ENCODE assay signal across 33 cellular contexts in genomic region chr11:71133946-71134345, GRCh38.
"Had no signal": no experiment of that assay in that cellular context is flagged by ENCODE, and none has a peak within 500 bp of the region (broad histone marks: within the 10 kb centered on the region; RNA-seq: fewer than 3 reads in every experiment).

No MANE protein-coding gene starts in this region.

- H3K27me3 ChIP-seq: ascending aorta, cardiac muscle cell had no signal

- H3K27ac ChIP-seq: ascending aorta, cardiac muscle cell, VCaP had no signal

- H3K4me3 ChIP-seq: ascending aorta, cardiac muscle cell had no signal

- H3K36me3 ChIP-seq: ascending aorta, cardiac muscle cell had no signal

- ATAC-seq: activated CD8-positive, alpha-beta T cell treated with anti-CD3 and anti-CD28 coated beads for 36 hours; activated naive CD8-positive, alpha-beta T cell treated with anti-CD3 and anti-CD28 coated beads, Interleukin-2, amount 50 U/mL, for 24 hours; activated T-cell treated with anti-CD3 and anti-CD28 coated beads, Interleukin-2, amount 50 U/mL, for 4 hours; activated T-cell treated with anti-CD3 and anti-CD28 coated beads, Interleukin-2, amount 50 U/mL, for 72 hours; activated T-helper 17 cell treated with anti-CD3 and anti-CD28 coated beads, Interleukin-2, amount 50 U/mL, for 72 hours; T-cell; T-helper 17 cell had no signal

- H3K9me3 ChIP-seq: ascending aorta had no signal

- FAIRE-seq: bronchial epithelial cell, TTC549 had no signal

- DNase-seq: activated B cell treated with CpG ODN at 0.5 μM for 24 hours; activated CD4-positive, alpha-beta memory T cell treated with anti-CD3 and anti-CD28 coated beads for 36 hours; activated CD4-positive, alpha-beta T cell treated with anti-CD3 and anti-CD28 coated beads for 4 hours; activated CD4-positive, alpha-beta T cell treated with anti-CD3 and anti-CD28 coated beads, Interleukin-2, amount 10 ng/mL, durations not matched to agents 24 days and 14 days; activated CD4-positive, alpha-beta T cell treated with anti-CD3 and anti-CD28 coated beads, Interleukin-2, amount 50 U/mL, for 1 hour; activated CD4-positive, alpha-beta T cell treated with anti-CD3 and anti-CD28 coated beads, Interleukin-2, amount 50 U/mL, for 4 hours; activated CD4-positive, CD25-positive, alpha-beta regulatory T cell treated with anti-CD3 and anti-CD28 coated beads, Interleukin-2, amount 50 U/mL, for 72 hours; activated CD8-positive, alpha-beta memory T cell treated with anti-CD3 and anti-CD28 coated beads, Interleukin-2, amount 50 U/mL, for 4 hours; activated CD8-positive, alpha-beta T cell treated with anti-CD3 and anti-CD28 coated beads for 36 hours; activated effector memory CD4-positive, alpha-beta T cell treated with anti-CD3 and anti-CD28 coated beads, Interleukin-2, amount 50 U/mL, for 16 hours; activated gamma-delta T cell treated with Interleukin-2 at 50 U/mL for 16 hours; activated naive CD4-positive, alpha-beta T cell; activated naive CD4-positive, alpha-beta T cell treated with anti-CD3 and anti-CD28 coated beads for 36 hours; activated naive CD4-positive, alpha-beta T cell treated with anti-CD3 and anti-CD28 coated beads, Interleukin-2, amount 50 U/mL, for 16 hours; activated naive CD8-positive, alpha-beta T cell treated with anti-CD3 and anti-CD28 coated beads, Interleukin-2, amount 10 ng/mL, durations not matched to agents 7 days and 5 days; activated naive CD8-positive, alpha-beta T cell treated with anti-CD3 and anti-CD28 coated beads, Interleukin-2, amount 50 U/mL, for 24 hours; activated T-cell treated with anti-CD3 and anti-CD28 coated beads for 4 hours; activated T-cell treated with anti-CD3 and anti-CD28 coated beads, Interleukin-2, amount 50 U/mL, for 1 hour; activated T-cell treated with anti-CD3 and anti-CD28 coated beads, Interleukin-2, amount 50 U/mL, for 4 hours; activated T-cell treated with anti-CD3 and anti-CD28 coated beads, Interleukin-2, amount 50 U/mL, for 72 hours; amygdala; anterior cingulate cortex; caudate nucleus; cerebellar nuclear complex; T-cell; T-helper 17 cell; T-helper 9 cell had no signal

- H3K4me1 ChIP-seq: ascending aorta had no signal
